ENCODE assay signal across 17 cellular contexts in the genomic region with DNA sequence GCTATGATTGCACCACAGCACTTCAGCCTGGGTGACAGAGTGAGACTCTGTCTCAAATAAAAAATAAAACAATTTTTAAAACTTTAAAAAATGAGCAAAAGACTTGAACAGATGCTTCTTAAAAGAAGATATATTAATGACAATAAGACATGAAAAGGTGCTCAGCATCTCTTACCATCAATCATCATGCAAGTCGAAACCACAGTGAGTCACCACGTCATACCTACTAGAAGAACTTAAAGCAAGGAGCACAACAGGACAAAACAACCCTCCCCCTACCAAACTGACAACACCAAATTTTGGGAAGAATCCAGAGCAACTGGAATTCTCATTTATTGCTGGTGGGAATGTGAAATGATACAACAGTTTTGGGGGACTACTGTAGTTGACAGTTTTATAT.
"Had no signal": no experiment of that assay in that cellular context is flagged by ENCODE, and none has a peak within 500 bp of the region (broad histone marks: within the 10 kb centered on the region; RNA-seq: fewer than 3 reads in every experiment).

No MANE protein-coding gene starts in this region.

- H3K4me3 Mint-ChIP-seq: activated naive CD8-positive, alpha-beta T cell treated with anti-CD3 and anti-CD28 coated beads, Interleukin-2, amount 10 ng/mL, durations not matched to agents 7 days and 5 days; nephron progenitor cell; stimulated activated naive CD8-positive, alpha-beta T cell treated with anti-CD3 and anti-CD28 coated beads, Interleukin-15, Interleukin-2, amounts not matched to agents 100 ng/mL and 50 ng/mL, for 24 hours; T-helper 2 cell treated with Interferon-gamma antibody and Interleukin-4, amounts not matched to agents 5 μg/mL and 100 μg/mL, for 36 hours had no signal

- H3K27me3 ChIP-seq: dorsolateral prefrontal cortex, sigmoid colon, upper lobe of right lung had no signal

- H3K9me3 Mint-ChIP-seq: activated naive CD8-positive, alpha-beta T cell treated with anti-CD3 and anti-CD28 coated beads, Interleukin-2, amount 10 ng/mL, durations not matched to agents 7 days and 5 days; stimulated activated naive CD8-positive, alpha-beta T cell treated with anti-CD3 and anti-CD28 coated beads, Interleukin-15, Interleukin-2, amounts not matched to agents 100 ng/mL and 50 ng/mL, for 24 hours; T-helper 2 cell treated with Interferon-gamma antibody and Interleukin-4, amounts not matched to agents 5 μg/mL and 100 μg/mL, for 36 hours had no signal

- H3K27ac Mint-ChIP-seq: activated naive CD8-positive, alpha-beta T cell treated with anti-CD3 and anti-CD28 coated beads, Interleukin-2, amount 10 ng/mL, durations not matched to agents 7 days and 5 days; nephron progenitor cell; stimulated activated naive CD8-positive, alpha-beta T cell treated with anti-CD3 and anti-CD28 coated beads, Interleukin-15, Interleukin-2, amounts not matched to agents 100 ng/mL and 50 ng/mL, for 24 hours; T-helper 2 cell treated with Interferon-gamma antibody and Interleukin-4, amounts not matched to agents 5 μg/mL and 100 μg/mL, for 36 hours had no signal

- H3K36me3 Mint-ChIP-seq: activated naive CD8-positive, alpha-beta T cell treated with anti-CD3 and anti-CD28 coated beads, Interleukin-2, amount 10 ng/mL, durations not matched to agents 7 days and 5 days had no signal

- H3K27me3 Mint-ChIP-seq: stimulated activated naive CD8-positive, alpha-beta T cell treated with anti-CD3 and anti-CD28 coated beads, Interleukin-15, Interleukin-2, amounts not matched to agents 100 ng/mL and 50 ng/mL, for 24 hours had no signal

- H3K4me3 ChIP-seq: dorsolateral prefrontal cortex, heart left ventricle, left ventricle myocardium inferior, sigmoid colon, upper lobe of right lung had no signal

- H3K9me3 ChIP-seq: heart left ventricle, left ventricle myocardium inferior, sigmoid colon, upper lobe of right lung had no signal

- H3K36me3 ChIP-seq: heart left ventricle, left ventricle myocardium inferior, sigmoid colon, upper lobe of right lung had no signal

- DNase-seq: activated CD4-positive, CD25-positive, alpha-beta regulatory T cell treated with anti-CD3 and anti-CD28 coated beads, Interleukin-2, amount 50 U/mL, for 72 hours; activated effector memory CD4-positive, alpha-beta T cell treated with Interleukin-2 at 50 U/mL for 16 hours; activated naive CD8-positive, alpha-beta T cell treated with anti-CD3 and anti-CD28 coated beads, Interleukin-2, amount 10 ng/mL, durations not matched to agents 7 days and 5 days; aorta; dorsolateral prefrontal cortex; foreskin melanocyte; heart left ventricle; left ventricle myocardium inferior; nephron progenitor cell; sigmoid colon; stimulated activated CD4-positive, alpha-beta T cell treated with anti-CD3 and anti-CD28 coated beads, Interleukin-2, amount 100 ng/mL, for 48 hours; SW 1271; upper lobe of right lung had no signal

- FAIRE-seq: endometrium, islet of Langerhans had no signal

- H3K27ac ChIP-seq: dorsolateral prefrontal cortex, heart left ventricle, left ventricle myocardium inferior, sigmoid colon, upper lobe of right lung had no signal

- H3K4me1 ChIP-seq: heart left ventricle, left ventricle myocardium inferior, upper lobe of right lung had no signal

- ATAC-seq: heart left ventricle, upper lobe of right lung had no signal
